Comparison of ENCODE assay signal across 1 cellular context in the genomic region with DNA sequence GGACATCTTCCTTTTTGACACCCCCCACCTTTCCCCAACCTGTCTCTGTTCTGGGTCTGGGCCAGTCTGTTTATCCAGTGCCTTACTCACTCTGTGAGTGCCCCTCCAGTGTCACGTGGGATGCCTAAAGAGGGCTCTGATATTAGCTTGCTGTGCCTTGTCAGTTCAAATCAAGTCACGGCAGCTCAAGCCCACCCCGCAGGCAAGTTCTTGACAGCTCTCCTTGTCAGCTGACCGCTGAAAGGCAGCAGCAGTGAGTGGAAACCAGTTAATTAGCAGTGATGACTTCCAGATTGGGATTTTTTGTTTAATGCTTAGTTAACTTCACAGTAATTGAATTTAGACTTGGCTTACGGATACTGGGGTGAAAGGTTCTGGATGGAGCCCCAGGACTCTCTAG.
TF ChIP-seq lines count a peak whose summit lies in the region.

No MANE protein-coding gene starts in this region.

TF ChIP-seq in SK-N-SH, 30 proteins besides CTCF, POLR2A, EP300 and RAD21 (continued from another document):
- TF ChIP-seq CHD2 (IDR thresholded peaks at IDR 0.05; ENCODE audit: low read length, partially characterized antibody) (peak; percentile 70), GATA2 (CRISPR knock-in tag; IDR thresholded peaks at IDR 0.05) (peak; percentile 88), TAF1 (IDR thresholded peaks at IDR 0.05; ENCODE audit: borderline replicate concordance, low read depth, low read length) (no peak), JUND (IDR thresholded peaks at IDR 0.05) (no peak), POLR2AphosphoS5 (IDR thresholded peaks at IDR 0.05; ENCODE audit: low read depth, low read length) (no peak; the same call in 1 of the 2 replicates), RFX5 (IDR thresholded peaks at IDR 0.05; ENCODE audit: low read length) (no peak), MXI1 (IDR thresholded peaks at IDR 0.05; ENCODE audit: low read depth, low read length) (peak; percentile 60; the same call in 1 of the 2 replicates), GABPA (IDR thresholded peaks at IDR 0.05; ENCODE audit: low read depth) (no peak), TCF12 (IDR thresholded peaks at IDR 0.05) (no peak), SMC3 (IDR thresholded peaks at IDR 0.05; ENCODE audit: low read depth, low read length) (no peak), FOSL2 (IDR thresholded peaks at IDR 0.05; ENCODE audit: borderline replicate concordance, low read depth) (no peak), SIN3A (IDR thresholded peaks at IDR 0.05; ENCODE audit: borderline replicate concordance, low read depth, low read length) (no peak), EZH2phosphoT487 (IDR thresholded peaks at IDR 0.05; ENCODE audit: borderline replicate concordance, low read depth) (no peak), FOXM1 (IDR thresholded peaks at IDR 0.05; ENCODE audit: low read depth) (no peak), ELF1 (IDR thresholded peaks at IDR 0.05) (no peak), YY1 (IDR thresholded peaks at IDR 0.05; ENCODE audit: low read depth) (no peak), FOXJ3 (CRISPR knock-in tag; IDR thresholded peaks at IDR 0.05) (peak; percentile 96), RXRA (IDR thresholded peaks at IDR 0.05; ENCODE audit: borderline replicate concordance, low read depth) (no peak), RCOR1 (IDR thresholded peaks at IDR 0.05; ENCODE audit: low read length) (peak; percentile 91), TEAD4 (IDR thresholded peaks at IDR 0.05; ENCODE audit: borderline replicate concordance, insufficient read depth) (no peak)
- TF ChIP-seq, protein P1, sequence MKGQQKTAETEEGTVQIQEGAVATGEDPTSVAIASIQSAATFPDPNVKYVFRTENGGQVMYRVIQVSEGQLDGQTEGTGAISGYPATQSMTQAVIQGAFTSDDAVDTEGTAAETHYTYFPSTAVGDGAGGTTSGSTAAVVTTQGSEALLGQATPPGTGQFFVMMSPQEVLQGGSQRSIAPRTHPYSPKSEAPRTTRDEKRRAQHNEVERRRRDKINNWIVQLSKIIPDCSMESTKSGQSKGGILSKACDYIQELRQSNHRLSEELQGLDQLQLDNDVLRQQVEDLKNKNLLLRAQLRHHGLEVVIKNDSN (IDR thresholded peaks at IDR 0.05; ENCODE audit: borderline replicate concordance, low read depth): peak; percentile 40; the same call in 1 of the 2 replicates
- TF ChIP-seq, protein P2, sequence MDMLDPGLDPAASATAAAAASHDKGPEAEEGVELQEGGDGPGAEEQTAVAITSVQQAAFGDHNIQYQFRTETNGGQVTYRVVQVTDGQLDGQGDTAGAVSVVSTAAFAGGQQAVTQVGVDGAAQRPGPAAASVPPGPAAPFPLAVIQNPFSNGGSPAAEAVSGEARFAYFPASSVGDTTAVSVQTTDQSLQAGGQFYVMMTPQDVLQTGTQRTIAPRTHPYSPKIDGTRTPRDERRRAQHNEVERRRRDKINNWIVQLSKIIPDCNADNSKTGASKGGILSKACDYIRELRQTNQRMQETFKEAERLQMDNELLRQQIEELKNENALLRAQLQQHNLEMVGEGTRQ (IDR thresholded peaks at IDR 0.05; ENCODE audit: borderline replicate concordance, low read depth, low read length): 0 out of 2 replicates have a peak, but pooled peaks have one; percentile 21
- TF ChIP-seq, protein P3, sequence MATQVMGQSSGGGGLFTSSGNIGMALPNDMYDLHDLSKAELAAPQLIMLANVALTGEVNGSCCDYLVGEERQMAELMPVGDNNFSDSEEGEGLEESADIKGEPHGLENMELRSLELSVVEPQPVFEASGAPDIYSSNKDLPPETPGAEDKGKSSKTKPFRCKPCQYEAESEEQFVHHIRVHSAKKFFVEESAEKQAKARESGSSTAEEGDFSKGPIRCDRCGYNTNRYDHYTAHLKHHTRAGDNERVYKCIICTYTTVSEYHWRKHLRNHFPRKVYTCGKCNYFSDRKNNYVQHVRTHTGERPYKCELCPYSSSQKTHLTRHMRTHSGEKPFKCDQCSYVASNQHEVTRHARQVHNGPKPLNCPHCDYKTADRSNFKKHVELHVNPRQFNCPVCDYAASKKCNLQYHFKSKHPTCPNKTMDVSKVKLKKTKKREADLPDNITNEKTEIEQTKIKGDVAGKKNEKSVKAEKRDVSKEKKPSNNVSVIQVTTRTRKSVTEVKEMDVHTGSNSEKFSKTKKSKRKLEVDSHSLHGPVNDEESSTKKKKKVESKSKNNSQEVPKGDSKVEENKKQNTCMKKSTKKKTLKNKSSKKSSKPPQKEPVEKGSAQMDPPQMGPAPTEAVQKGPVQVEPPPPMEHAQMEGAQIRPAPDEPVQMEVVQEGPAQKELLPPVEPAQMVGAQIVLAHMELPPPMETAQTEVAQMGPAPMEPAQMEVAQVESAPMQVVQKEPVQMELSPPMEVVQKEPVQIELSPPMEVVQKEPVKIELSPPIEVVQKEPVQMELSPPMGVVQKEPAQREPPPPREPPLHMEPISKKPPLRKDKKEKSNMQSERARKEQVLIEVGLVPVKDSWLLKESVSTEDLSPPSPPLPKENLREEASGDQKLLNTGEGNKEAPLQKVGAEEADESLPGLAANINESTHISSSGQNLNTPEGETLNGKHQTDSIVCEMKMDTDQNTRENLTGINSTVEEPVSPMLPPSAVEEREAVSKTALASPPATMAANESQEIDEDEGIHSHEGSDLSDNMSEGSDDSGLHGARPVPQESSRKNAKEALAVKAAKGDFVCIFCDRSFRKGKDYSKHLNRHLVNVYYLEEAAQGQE (IDR thresholded peaks at IDR 0.05; ENCODE audit: low read depth, low read length): no peak
- TF ChIP-seq, protein P4, sequence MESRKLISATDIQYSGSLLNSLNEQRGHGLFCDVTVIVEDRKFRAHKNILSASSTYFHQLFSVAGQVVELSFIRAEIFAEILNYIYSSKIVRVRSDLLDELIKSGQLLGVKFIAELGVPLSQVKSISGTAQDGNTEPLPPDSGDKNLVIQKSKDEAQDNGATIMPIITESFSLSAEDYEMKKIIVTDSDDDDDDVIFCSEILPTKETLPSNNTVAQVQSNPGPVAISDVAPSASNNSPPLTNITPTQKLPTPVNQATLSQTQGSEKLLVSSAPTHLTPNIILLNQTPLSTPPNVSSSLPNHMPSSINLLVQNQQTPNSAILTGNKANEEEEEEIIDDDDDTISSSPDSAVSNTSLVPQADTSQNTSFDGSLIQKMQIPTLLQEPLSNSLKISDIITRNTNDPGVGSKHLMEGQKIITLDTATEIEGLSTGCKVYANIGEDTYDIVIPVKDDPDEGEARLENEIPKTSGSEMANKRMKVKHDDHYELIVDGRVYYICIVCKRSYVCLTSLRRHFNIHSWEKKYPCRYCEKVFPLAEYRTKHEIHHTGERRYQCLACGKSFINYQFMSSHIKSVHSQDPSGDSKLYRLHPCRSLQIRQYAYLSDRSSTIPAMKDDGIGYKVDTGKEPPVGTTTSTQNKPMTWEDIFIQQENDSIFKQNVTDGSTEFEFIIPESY (IDR thresholded peaks at IDR 0.05; ENCODE audit: borderline replicate concordance, low read depth): no peak
- TF ChIP-seq, protein P5, sequence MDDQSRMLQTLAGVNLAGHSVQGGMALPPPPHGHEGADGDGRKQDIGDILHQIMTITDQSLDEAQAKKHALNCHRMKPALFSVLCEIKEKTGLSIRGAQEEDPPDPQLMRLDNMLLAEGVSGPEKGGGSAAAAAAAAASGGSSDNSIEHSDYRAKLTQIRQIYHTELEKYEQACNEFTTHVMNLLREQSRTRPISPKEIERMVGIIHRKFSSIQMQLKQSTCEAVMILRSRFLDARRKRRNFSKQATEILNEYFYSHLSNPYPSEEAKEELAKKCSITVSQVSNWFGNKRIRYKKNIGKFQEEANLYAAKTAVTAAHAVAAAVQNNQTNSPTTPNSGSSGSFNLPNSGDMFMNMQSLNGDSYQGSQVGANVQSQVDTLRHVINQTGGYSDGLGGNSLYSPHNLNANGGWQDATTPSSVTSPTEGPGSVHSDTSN (IDR thresholded peaks at IDR 0.05): peak; percentile 16; the same call in 1 of the 2 replicates
- TF ChIP-seq, protein P6, sequence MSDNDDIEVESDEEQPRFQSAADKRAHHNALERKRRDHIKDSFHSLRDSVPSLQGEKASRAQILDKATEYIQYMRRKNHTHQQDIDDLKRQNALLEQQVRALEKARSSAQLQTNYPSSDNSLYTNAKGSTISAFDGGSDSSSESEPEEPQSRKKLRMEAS (IDR thresholded peaks at IDR 0.05; ENCODE audit: low read depth): no peak
- TF ChIP-seq, protein P7, sequence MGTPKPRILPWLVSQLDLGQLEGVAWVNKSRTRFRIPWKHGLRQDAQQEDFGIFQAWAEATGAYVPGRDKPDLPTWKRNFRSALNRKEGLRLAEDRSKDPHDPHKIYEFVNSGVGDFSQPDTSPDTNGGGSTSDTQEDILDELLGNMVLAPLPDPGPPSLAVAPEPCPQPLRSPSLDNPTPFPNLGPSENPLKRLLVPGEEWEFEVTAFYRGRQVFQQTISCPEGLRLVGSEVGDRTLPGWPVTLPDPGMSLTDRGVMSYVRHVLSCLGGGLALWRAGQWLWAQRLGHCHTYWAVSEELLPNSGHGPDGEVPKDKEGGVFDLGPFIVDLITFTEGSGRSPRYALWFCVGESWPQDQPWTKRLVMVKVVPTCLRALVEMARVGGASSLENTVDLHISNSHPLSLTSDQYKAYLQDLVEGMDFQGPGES (IDR thresholded peaks at IDR 0.05; ENCODE audit: low read depth, low read length): no peak
